Comparison of ENCODE assay signal across 32 cellular contexts in genomic region chr3:61186030-61186429, GRCh38.
"Had no signal": no experiment of that assay in that cellular context is flagged by ENCODE, and none has a peak within 500 bp of the region (broad histone marks: within the 10 kb centered on the region; RNA-seq: fewer than 3 reads in every experiment).

No MANE protein-coding gene starts in this region.

- H3K4me1 Mint-ChIP-seq: activated CD4-positive, alpha-beta memory T cell treated with anti-CD3 and anti-CD28 coated beads, Interleukin-2, amount 10 ng/mL, durations not matched to agents 7 days and 5 days; central memory CD8-positive, alpha-beta T cell had no signal

- H3K4me3 Mint-ChIP-seq: activated CD4-positive, alpha-beta memory T cell treated with anti-CD3 and anti-CD28 coated beads, Interleukin-2, amount 10 ng/mL, durations not matched to agents 7 days and 5 days; activated CD8-positive, alpha-beta memory T cell treated with anti-CD3 and anti-CD28 coated beads, Interleukin-2, amount 10 ng/mL, durations not matched to agents 7 days and 5 days; activated naive CD8-positive, alpha-beta T cell treated with anti-CD3 and anti-CD28 coated beads for 36 hours; activated T-cell treated with anti-CD3 and anti-CD28 coated beads, Interleukin-2, amount 50 U/mL, for 72 hours; activated T-helper 17 cell treated with anti-CD3 and anti-CD28 coated beads, Interleukin-2, amount 50 U/mL, for 72 hours; central memory CD8-positive, alpha-beta T cell had no signal

- H3K27ac Mint-ChIP-seq: activated CD4-positive, alpha-beta memory T cell treated with anti-CD3 and anti-CD28 coated beads, Interleukin-2, amount 10 ng/mL, durations not matched to agents 7 days and 5 days; activated CD8-positive, alpha-beta memory T cell treated with anti-CD3 and anti-CD28 coated beads, Interleukin-2, amount 10 ng/mL, durations not matched to agents 7 days and 5 days; activated naive CD8-positive, alpha-beta T cell treated with anti-CD3 and anti-CD28 coated beads for 36 hours; activated T-cell treated with anti-CD3 and anti-CD28 coated beads, Interleukin-2, amount 50 U/mL, for 72 hours; activated T-helper 17 cell treated with anti-CD3 and anti-CD28 coated beads, Interleukin-2, amount 50 U/mL, for 72 hours had no signal

- H3K9me3 Mint-ChIP-seq: activated CD4-positive, alpha-beta memory T cell treated with anti-CD3 and anti-CD28 coated beads, Interleukin-2, amount 10 ng/mL, durations not matched to agents 7 days and 5 days; activated T-cell treated with anti-CD3 and anti-CD28 coated beads, Interleukin-2, amount 50 U/mL, for 72 hours had no signal

- ATAC-seq: activated CD8-positive, alpha-beta memory T cell treated with anti-CD3 and anti-CD28 coated beads, Interleukin-2, amount 10 ng/mL, durations not matched to agents 7 days and 5 days; activated T-cell treated with anti-CD3 and anti-CD28 coated beads, Interleukin-2, amount 50 U/mL, for 72 hours; activated T-helper 17 cell treated with anti-CD3 and anti-CD28 coated beads, Interleukin-2, amount 50 U/mL, for 72 hours had no signal

- DNase-seq: activated CD4-positive, alpha-beta memory T cell treated with anti-CD3 and anti-CD28 coated beads, Interleukin-2, amount 10 ng/mL, durations not matched to agents 7 days and 5 days; activated CD4-positive, alpha-beta T cell treated with anti-CD3 and anti-CD28 coated beads for 1 hour; activated CD4-positive, alpha-beta T cell treated with anti-CD3 and anti-CD28 coated beads for 48 hours; activated CD4-positive, CD25-positive, alpha-beta regulatory T cell; activated CD8-positive, alpha-beta memory T cell treated with anti-CD3 and anti-CD28 coated beads for 24 hours; activated CD8-positive, alpha-beta memory T cell treated with anti-CD3 and anti-CD28 coated beads, Interleukin-2, amount 10 ng/mL, durations not matched to agents 7 days and 5 days; activated CD8-positive, alpha-beta memory T cell treated with anti-CD3 and anti-CD28 coated beads, Interleukin-2, amount 50 U/mL, for 48 hours; activated effector memory CD4-positive, alpha-beta T cell treated with anti-CD3 and anti-CD28 coated beads, Interleukin-2, amount 50 U/mL, for 16 hours; activated naive CD4-positive, alpha-beta T cell; activated naive CD4-positive, alpha-beta T cell treated with anti-CD3 and anti-CD28 coated beads, Interleukin-2, amount 50 U/mL, for 16 hours; activated naive CD8-positive, alpha-beta T cell treated with anti-CD3 and anti-CD28 coated beads for 36 hours; activated T-cell treated with anti-CD3 and anti-CD28 coated beads, Interleukin-2, amount 50 U/mL, for 72 hours; amniotic stem cell; aorta; NCI-H1092 treated with DMSO at 0.1 percent for 48 hours; NCI-H1436; NCI-H1694 treated with DMSO at 0.1 percent for 48 hours; NCI-H2029; NCI-H2171 treated with DMSO at 0.1 percent for 48 hours; NCI-H2227 treated with DMSO at 0.1 percent for 48 hours; NCI-H446; NCI-H510A treated with DMSO at 0.1 percent for 48 hours; NCI-H748 treated with DMSO at 0.1 percent for 48 hours; Right ventricle myocardium superior; SW 1271; T-helper 1 cell; T-helper 2 cell; T-helper 9 cell; WERI-Rb-1 had no signal

- H3K36me3 Mint-ChIP-seq: activated CD8-positive, alpha-beta memory T cell treated with anti-CD3 and anti-CD28 coated beads, Interleukin-2, amount 10 ng/mL, durations not matched to agents 7 days and 5 days had no signal

- H3K27me3 Mint-ChIP-seq: activated CD4-positive, alpha-beta memory T cell treated with anti-CD3 and anti-CD28 coated beads, Interleukin-2, amount 10 ng/mL, durations not matched to agents 7 days and 5 days; activated CD8-positive, alpha-beta memory T cell treated with anti-CD3 and anti-CD28 coated beads, Interleukin-2, amount 10 ng/mL, durations not matched to agents 7 days and 5 days; activated naive CD8-positive, alpha-beta T cell treated with anti-CD3 and anti-CD28 coated beads for 36 hours; central memory CD8-positive, alpha-beta T cell had no signal

- H3K4me3 ChIP-seq: cardiac muscle cell had no signal
